In genomic region chr11:67349457-67349856, GRCh38 we compare ENCODE assay signal across 21 cellular contexts. TPM values are rescaled to one million over a fixed set of nuclear protein-coding genes. Genes with fewer than 3 reads are reported as not detected.
A peak's percentile ranks its signal among the peaks of the same experiment; 100 is the strongest.
DNase-seq lines count a peak whose midpoint lies in the region; ATAC-seq, FAIRE-seq and TF ChIP-seq lines count a peak whose summit lies in the region.
"Had no signal": no experiment of that assay in that cellular context is flagged by ENCODE, and none has a peak within 500 bp of the region (broad histone marks: within the 10 kb centered on the region; RNA-seq: fewer than 3 reads in every experiment).

No MANE protein-coding gene starts in this region.

- in situ Hi-C loops in transverse colon (cut with MboI; ENCODE audit: low pct_ligation_motif_present in 1 of 4, low pct_unique_long_range_greater_than_20kb in 1 of 4, low sequenced_read_pairs in 3 of 4), result no loop called here
- in situ Hi-C loops in HepG2 (cut with HindIII; ENCODE audit: extremely low pct_ligation_motif_present, low pct_unique_long_range_greater_than_20kb), result no loop called here

- no peak overlapping the region for H3K4me3 ChIP-seq in OCI-LY3 (ENCODE audit: low read length)
- no peak overlapping the region for H3K4me3 ChIP-seq in transverse colon
- no peak overlapping the region for H3K4me3 ChIP-seq in HepG2 (replicated peaks in 1 of 3; ENCODE audit: insufficient read depth in 1 of 3, low read depth in 2 of 3, low read length in 3 of 3)
- no peak overlapping the region for H3K4me3 ChIP-seq in SJCRH30
- H3K4me3 ChIP-seq: SJSA1 had no signal

- H3K27ac ChIP-seq in OCI-LY3 (ENCODE audit: low read length) (peak overlapping the region; percentile 76), transverse colon (peak overlapping the region in 3 of 4 donors; percentile 41 to 82 (median 70)), HepG2 (ENCODE audit: extremely low read length, insufficient read depth, low read length) (no peak overlapping the region), SJCRH30 (no peak overlapping the region)
- H3K27ac ChIP-seq: brain microvascular endothelial cell, SJSA1 had no signal

- TF ChIP-seq POLR2A in transverse colon (IDR thresholded peaks at IDR 0.05) (no peak), HepG2 (IDR thresholded peaks at IDR 0.05; ENCODE audit: insufficient read depth in 1 of 2, low read depth in 2 of 2, low read length in 2 of 2) (no peak)

- H3K9me3 Mint-ChIP-seq in activated naive CD4-positive, alpha-beta T cell treated with anti-CD3 and anti-CD28 coated beads, Interleukin-2, amount 50 U/mL, for 24 hours, result no peaks in the 10 kb centered on the region
- no peaks in the 10 kb centered on the region for H3K9me3 Mint-ChIP-seq in activated naive CD4-positive, alpha-beta T cell treated with anti-CD3 and anti-CD28 coated beads, Interleukin-2, amount 50 U/mL, for 72 hours
- H3K9me3 Mint-ChIP-seq in endothelial cell (ENCODE audit: unreplicated experiment), result no peaks in the 10 kb centered on the region
- H3K9me3 Mint-ChIP-seq: stimulated activated naive CD8-positive, alpha-beta T cell treated with anti-CD3 and anti-CD28 coated beads, Interleukin-15, Interleukin-2, amounts not matched to agents 100 ng/mL and 50 ng/mL, for 24 hours had no signal

- H3K27me3 ChIP-seq in OCI-LY3 (ENCODE audit: low read depth, low read length) (no peaks in the 10 kb centered on the region), transverse colon (no peaks in the 10 kb centered on the region), HepG2 (ENCODE audit: control insufficient read depth in 1 of 2, insufficient read depth in 2 of 2, low read length in 2 of 2) (no peaks in the 10 kb centered on the region), SJCRH30 (no peaks in the 10 kb centered on the region)
- H3K27me3 ChIP-seq: brain microvascular endothelial cell, SJSA1 had no signal

- DNase-seq in activated naive CD4-positive, alpha-beta T cell treated with anti-CD3 and anti-CD28 coated beads, Interleukin-2, amount 50 U/mL, for 72 hours (ENCODE audit: low spot score in 2 of 2), result no peak
- no peak for DNase-seq in endothelial cell (ENCODE audit: low spot score)
- no peak for DNase-seq in transverse colon
- DNase-seq in HepG2 (ENCODE audit: low spot score), result no peak
- no peak for DNase-seq in SJCRH30
- DNase-seq in activated T-cell treated with anti-CD3 and anti-CD28 coated beads, Interleukin-2, amount 50 U/mL, for 1 hour, result no peak
- DNase-seq: activated CD4-positive, alpha-beta T cell treated with anti-CD3 and anti-CD28 coated beads for 1 hour; brain microvascular endothelial cell; dermis blood vessel endothelial cell; MV-4-11; NCI-H1930; NCI-H510A; OCI-M1; T-helper 9 cell had no signal

- FAIRE-seq in HepG2 (lab: Jason Lieb, UNC), result no peak
- FAIRE-seq: G401.6, GM12891 had no signal

- TF ChIP-seq RAD21 in HepG2 (CRISPR knock-in tag; IDR thresholded peaks at IDR 0.05), result no peak

- no peak for ATAC-seq in activated naive CD4-positive, alpha-beta T cell treated with anti-CD3 and anti-CD28 coated beads, Interleukin-2, amount 50 U/mL, for 72 hours
- ATAC-seq in HepG2, result no peak

- no TSS peak for BruUV-seq in HepG2 (replicated peaks; lab: Mats Ljungman, UMichigan)

- no peak for TF ChIP-seq CTCF in OCI-LY3 (IDR thresholded peaks at IDR 0.05; ENCODE audit: low read depth, low read length)
- TF ChIP-seq CTCF in endothelial cell (IDR thresholded peaks at IDR 0.05; ENCODE audit: unreplicated experiment), result no peak
- no peak for TF ChIP-seq CTCF in transverse colon (IDR thresholded peaks at IDR 0.05)
- TF ChIP-seq CTCF in HepG2 (CRISPR knock-in tag; IDR thresholded peaks at IDR 0.05), result no peak

- H3K4me2 ChIP-seq in OCI-LY3 (ENCODE audit: low read length) (peak overlapping the region; percentile 67), HepG2 (ENCODE audit: low read depth, low read length) (no peak overlapping the region)

- H3K36me3 ChIP-seq in OCI-LY3 (replicated peaks; ENCODE audit: low read depth, low read length) (peaks cover 13% of the 10 kb centered on the region), transverse colon (no peaks in the 10 kb centered on the region), HepG2 (replicated peaks in 1 of 2; ENCODE audit: control insufficient read depth in 1 of 2, insufficient read depth in 2 of 2, low read length in 2 of 2) (no peaks in the 10 kb centered on the region), SJCRH30 (no peaks in the 10 kb centered on the region)
- H3K36me3 ChIP-seq: brain microvascular endothelial cell had no signal

- peaks cover 71% of the 10 kb centered on the region for H3K4me1 Mint-ChIP-seq in activated naive CD4-positive, alpha-beta T cell treated with anti-CD3 and anti-CD28 coated beads, Interleukin-2, amount 50 U/mL, for 24 hours
- peaks cover 70% of the 10 kb centered on the region for H3K4me1 Mint-ChIP-seq in endothelial cell (ENCODE audit: unreplicated experiment)

- H3K9me3 ChIP-seq in OCI-LY3 (ENCODE audit: insufficient read depth, low read length) (no peaks in the 10 kb centered on the region), transverse colon (no peaks in the 10 kb centered on the region), HepG2 (ENCODE audit: low read length) (no peaks in the 10 kb centered on the region), SJCRH30 (replicated peaks) (no peaks in the 10 kb centered on the region)
- H3K9me3 ChIP-seq: SJSA1 had no signal

- no peaks in the 10 kb centered on the region for H3K27me3 Mint-ChIP-seq in activated naive CD4-positive, alpha-beta T cell treated with anti-CD3 and anti-CD28 coated beads, Interleukin-2, amount 50 U/mL, for 24 hours
- peaks cover 3% of the 10 kb centered on the region for H3K27me3 Mint-ChIP-seq in endothelial cell (ENCODE audit: unreplicated experiment)
- H3K27me3 Mint-ChIP-seq: stimulated activated naive CD8-positive, alpha-beta T cell treated with anti-CD3 and anti-CD28 coated beads, Interleukin-15, Interleukin-2, amounts not matched to agents 100 ng/mL and 50 ng/mL, for 24 hours had no signal

- intact Hi-C loops in transverse colon (cut with DNase I; ENCODE audit: low total_unique reads), result loop anchor here (5.0 kb wide), 1 partner anchor 33 kb away; no protein-coding TSS in a partner anchor
- intact Hi-C loops in HepG2 (cut with micrococcal nuclease; ENCODE audit: unreplicated experiment), result no loop called here

- POLR2A ChIA-PET in HepG2 (lab: Yijun Ruan, JAX), result interaction anchor here (9.7 kb wide), 1 partner anchor 29 kb away, joined by 365 read pairs; the partner anchor contains the start of gene CLCF1

- H3K4me3 Mint-ChIP-seq in activated naive CD4-positive, alpha-beta T cell treated with anti-CD3 and anti-CD28 coated beads, Interleukin-2, amount 50 U/mL, for 24 hours, result no peak overlapping the region
- H3K4me3 Mint-ChIP-seq in endothelial cell (ENCODE audit: unreplicated experiment), result peak overlapping the region; percentile 43
- H3K4me3 Mint-ChIP-seq: stimulated activated naive CD8-positive, alpha-beta T cell treated with anti-CD3 and anti-CD28 coated beads, Interleukin-15, Interleukin-2, amounts not matched to agents 100 ng/mL and 50 ng/mL, for 24 hours had no signal

- H3K36me3 Mint-ChIP-seq in activated naive CD4-positive, alpha-beta T cell treated with anti-CD3 and anti-CD28 coated beads, Interleukin-2, amount 50 U/mL, for 24 hours, result no peaks in the 10 kb centered on the region
- H3K36me3 Mint-ChIP-seq in activated naive CD4-positive, alpha-beta T cell treated with anti-CD3 and anti-CD28 coated beads, Interleukin-2, amount 50 U/mL, for 72 hours, result no peaks in the 10 kb centered on the region
- H3K36me3 Mint-ChIP-seq in endothelial cell (ENCODE audit: low read depth, unreplicated experiment), result no peaks in the 10 kb centered on the region

- peak overlapping the region; percentile 83 for H3K27ac Mint-ChIP-seq in activated naive CD4-positive, alpha-beta T cell treated with anti-CD3 and anti-CD28 coated beads, Interleukin-2, amount 50 U/mL, for 24 hours
- peak overlapping the region in 1 of 2 donors; percentile 75 for H3K27ac Mint-ChIP-seq in activated naive CD4-positive, alpha-beta T cell treated with anti-CD3 and anti-CD28 coated beads, Interleukin-2, amount 50 U/mL, for 72 hours
- peak overlapping the region; percentile 95 for H3K27ac Mint-ChIP-seq in endothelial cell (ENCODE audit: unreplicated experiment)
- H3K27ac Mint-ChIP-seq: stimulated activated naive CD8-positive, alpha-beta T cell treated with anti-CD3 and anti-CD28 coated beads, Interleukin-15, Interleukin-2, amounts not matched to agents 100 ng/mL and 50 ng/mL, for 24 hours had no signal

- peak overlapping the region; percentile 0; the same call in 1 of the 2 replicates for H3K9ac ChIP-seq in OCI-LY3 (ENCODE audit: low read length)
- H3K9ac ChIP-seq in HepG2 (ENCODE audit: insufficient read depth, low read depth, low read length), result no peak overlapping the region

- H3K4me1 ChIP-seq in OCI-LY3 (ENCODE audit: low read length) (peaks cover 80% of the 10 kb centered on the region), transverse colon (peaks cover 42 to 73% (median 48%) of the 10 kb centered on the region in 4 donors), HepG2 (ENCODE audit: insufficient read depth, low read length) (peaks cover 32% of the 10 kb centered on the region), SJCRH30 (peaks cover 10% of the 10 kb centered on the region)

- H2AFZ ChIP-seq in OCI-LY3 (ENCODE audit: low read depth, low read length), result no peak overlapping the region
- no peak overlapping the region for H2AFZ ChIP-seq in HepG2 (ENCODE audit: low read length)

- WGBS in transverse colon (ENCODE audit: low coverage in 1 of 2), 2 donors, result 90% methylated on average over 2 of the region's 2 CpGs; no CpG with 5 or more reads in 1 of the 2 donors
- 81% methylated on average over 2 of the region's 2 CpGs for WGBS in HepG2 (ENCODE audit: low lambda C conversion rate)

- H4K20me1 ChIP-seq in OCI-LY3 (ENCODE audit: insufficient read depth, low read length), result no peaks in the 10 kb centered on the region
- no peaks in the 10 kb centered on the region for H4K20me1 ChIP-seq in HepG2 (ENCODE audit: insufficient read depth, low read length)

- TF ChIP-seq EP300 in transverse colon (IDR thresholded peaks at IDR 0.05; ENCODE audit: low read depth) (no peak), HepG2 (IDR thresholded peaks at IDR 0.05; ENCODE audit: low read depth in 2 of 2, low read length in 2 of 2) (no peak), HepG2 (CRISPR knock-in tag; IDR thresholded peaks at IDR 0.05; ENCODE audit: borderline replicate concordance) (no peak)

- peaks cover 15% of the 10 kb centered on the region for H3K79me2 ChIP-seq in OCI-LY3 (ENCODE audit: low read length)
- H3K79me2 ChIP-seq in HepG2 (ENCODE audit: insufficient read depth, low read length), result no peaks in the 10 kb centered on the region

- CTCF ChIA-PET in HepG2 (lab: Yijun Ruan, JAX; ENCODE audit: low intra/inter-chr PET ratio, low total read pairs), result interaction anchor here (2.6 kb wide), 1 partner anchor 33 kb away, joined by 25 read pairs; no protein-coding TSS in a partner anchor

RNA-seq across cellular contexts. Expression of gene POLD4, which starts 3.9 kb away (rescaled TPM):
- 10 to 100 TPM; 49.9 to 57.2 TPM for total RNA-seq in activated naive CD4-positive, alpha-beta T cell treated with anti-CD3 and anti-CD28 coated beads, Interleukin-2, amount 50 U/mL, for 72 hours
- 92.1 TPM for total RNA-seq in endothelial cell (ENCODE audit: unreplicated experiment)
- 100 to 1,000 TPM; 261 to 372 (median 319) TPM for total RNA-seq in transverse colon
- 10.5 and 10.9 TPM in 2 replicates for total RNA-seq in HepG2 (2016; rRNA removed; fragmentation: Illumina TruSeq; extraction: Trizol)
- 5.2 and 7.4 TPM in 2 replicates for total RNA-seq in HepG2 (2016; cell fraction: cytosol; rRNA removed; fragmentation: Illumina TruSeq; extraction: Trizol; ENCODE audit: low read depth)
- 9.4 and 11.7 TPM in 2 replicates for total RNA-seq in HepG2 (2016; cell fraction: insoluble cytoplasmic fraction; rRNA removed; fragmentation: Illumina TruSeq; extraction: Trizol)
- total RNA-seq in HepG2 (2016; cell fraction: membrane; rRNA removed; fragmentation: Illumina TruSeq; extraction: Trizol), result 9.2 and 9.7 TPM in 2 replicates
- total RNA-seq in HepG2 (2016; cell fraction: nucleus; rRNA removed; fragmentation: Illumina TruSeq; extraction: Trizol), result 4.2 and 8.2 TPM in 2 replicates
- 27.4 and 35.1 TPM in 2 replicates for polyA plus RNA-seq in HepG2 (2011; rRNA removed)
- 32.2 and 49.3 TPM in 2 replicates for polyA plus RNA-seq in HepG2 (2011; cell fraction: cytosol; rRNA removed)
- polyA plus RNA-seq in HepG2 (2011; cell fraction: nucleus; rRNA removed), result 59.7 and 63.0 TPM in 2 replicates
- 16.6 and 24.1 TPM in 2 replicates for polyA plus RNA-seq in HepG2 (2012)
- 5.8 and 8.7 TPM in 2 replicates for polyA plus RNA-seq in HepG2 (2016; cell fraction: cytosol; fragmentation: Illumina TruSeq; extraction: Trizol; ENCODE audit: low read depth)
- polyA plus RNA-seq in HepG2 (2016; cell fraction: insoluble cytoplasmic fraction; fragmentation: Illumina TruSeq; extraction: Trizol; ENCODE audit: low read depth), result 10.2 and 12.5 TPM in 2 replicates
- 7.5 and 7.8 TPM in 2 replicates for polyA plus RNA-seq in HepG2 (2016; cell fraction: membrane; fragmentation: Illumina TruSeq; extraction: Trizol; ENCODE audit: low read depth)
- 12.5 and 16.3 TPM in 2 replicates for polyA plus RNA-seq in HepG2 (2016; cell fraction: nucleus; fragmentation: Illumina TruSeq; extraction: Trizol; ENCODE audit: insufficient read depth, low read depth)
- 10.3 and 10.4 TPM in 2 replicates for polyA minus RNA-seq in HepG2 (2011; rRNA and poly(A)+ RNA removed; ENCODE audit: low replicate concordance)
- polyA minus RNA-seq in HepG2 (2011; cell fraction: cytosol; rRNA and poly(A)+ RNA removed), result 10.2 and 11.6 TPM in 2 replicates
- polyA minus RNA-seq in HepG2 (2011; cell fraction: nucleus; rRNA and poly(A)+ RNA removed), result 7.2 and 9.7 TPM in 2 replicates
- total RNA-seq in SJCRH30 (2014; rRNA removed; shearing (Covaris generic)), result 35.4 and 37.5 TPM in 2 replicates

RNA-seq across cellular contexts. Expression of gene CLCF1, which starts 23.9 kb away (rescaled TPM):
- under 1 TPM in 1 of 2 donors, not detected in 1; 0.89 TPM for total RNA-seq in activated naive CD4-positive, alpha-beta T cell treated with anti-CD3 and anti-CD28 coated beads, Interleukin-2, amount 50 U/mL, for 72 hours
- total RNA-seq in endothelial cell (ENCODE audit: unreplicated experiment) (12.6 TPM), transverse colon (10 to 100 TPM in 1 of 4 donors, 1 to 10 TPM in 3; 1.8 to 46.4 (median 5.8) TPM), HepG2 (2016; rRNA removed; fragmentation: Illumina TruSeq; extraction: Trizol) (0.48 and 0.49 TPM in 2 replicates)
- total RNA-seq in HepG2 (2016; cell fraction: cytosol; rRNA removed; fragmentation: Illumina TruSeq; extraction: Trizol; ENCODE audit: low read depth), result 0.26 and 0.40 TPM in 2 replicates
- 0.48 and 0.54 TPM in 2 replicates for total RNA-seq in HepG2 (2016; cell fraction: insoluble cytoplasmic fraction; rRNA removed; fragmentation: Illumina TruSeq; extraction: Trizol)
- 0.83 and 1.2 TPM in 2 replicates for total RNA-seq in HepG2 (2016; cell fraction: membrane; rRNA removed; fragmentation: Illumina TruSeq; extraction: Trizol)
- total RNA-seq in HepG2 (2016; cell fraction: nucleus; rRNA removed; fragmentation: Illumina TruSeq; extraction: Trizol), result 0.50 and 0.53 TPM in 2 replicates
- 0.78 and 0.80 TPM in 2 replicates for polyA plus RNA-seq in HepG2 (2011; rRNA removed)
- 0.76 and 1.3 TPM in 2 replicates for polyA plus RNA-seq in HepG2 (2011; cell fraction: cytosol; rRNA removed)
- polyA plus RNA-seq in HepG2 (2011; cell fraction: nucleus; rRNA removed), result 2.5 and 3.0 TPM in 2 replicates
- polyA plus RNA-seq in HepG2 (2012), result 0.16 and 0.44 TPM in 2 replicates
- polyA plus RNA-seq in HepG2 (2016; cell fraction: cytosol; fragmentation: Illumina TruSeq; extraction: Trizol; ENCODE audit: low read depth), result 0.32 and 0.45 TPM in 2 replicates
- 0.64 and 0.76 TPM in 2 replicates for polyA plus RNA-seq in HepG2 (2016; cell fraction: insoluble cytoplasmic fraction; fragmentation: Illumina TruSeq; extraction: Trizol; ENCODE audit: low read depth)
- 0.64 and 0.71 TPM in 2 replicates for polyA plus RNA-seq in HepG2 (2016; cell fraction: membrane; fragmentation: Illumina TruSeq; extraction: Trizol; ENCODE audit: low read depth)
- 2.1 and 3.2 TPM in 2 replicates for polyA plus RNA-seq in HepG2 (2016; cell fraction: nucleus; fragmentation: Illumina TruSeq; extraction: Trizol; ENCODE audit: insufficient read depth, low read depth)
- 1.7 and 8.5 TPM in 2 replicates for polyA minus RNA-seq in HepG2 (2011; rRNA and poly(A)+ RNA removed; ENCODE audit: low replicate concordance)
- polyA minus RNA-seq in HepG2 (2011; cell fraction: cytosol; rRNA and poly(A)+ RNA removed), result 0.79 TPM in 1 of 2 replicates, not detected in the other
- 0.25 and 0.26 TPM in 2 replicates for polyA minus RNA-seq in HepG2 (2011; cell fraction: nucleus; rRNA and poly(A)+ RNA removed)
- 5.2 and 6.1 TPM in 2 replicates for total RNA-seq in SJCRH30 (2014; rRNA removed; shearing (Covaris generic))
- polyA plus RNA-seq: neural cell had no signal

RNA-seq across cellular contexts. Expression of gene RAD9A, which starts 42.3 kb away (rescaled TPM):
- 10 to 100 TPM; 35.6 to 53.7 TPM for total RNA-seq in activated naive CD4-positive, alpha-beta T cell treated with anti-CD3 and anti-CD28 coated beads, Interleukin-2, amount 50 U/mL, for 72 hours
- 18.4 TPM for total RNA-seq in endothelial cell (ENCODE audit: unreplicated experiment)
- 100 to 1,000 TPM in 2 of 4 donors, 10 to 100 TPM in 2; 37.8 to 470 (median 95.3) TPM for total RNA-seq in transverse colon
- 6.1 and 10.1 TPM in 2 replicates for total RNA-seq in HepG2 (2016; rRNA removed; fragmentation: Illumina TruSeq; extraction: Trizol)
- total RNA-seq in HepG2 (2016; cell fraction: cytosol; rRNA removed; fragmentation: Illumina TruSeq; extraction: Trizol; ENCODE audit: low read depth), result 4.1 and 5.9 TPM in 2 replicates
- 5.8 and 13.4 TPM in 2 replicates for total RNA-seq in HepG2 (2016; cell fraction: insoluble cytoplasmic fraction; rRNA removed; fragmentation: Illumina TruSeq; extraction: Trizol)
- 4.4 and 5.5 TPM in 2 replicates for total RNA-seq in HepG2 (2016; cell fraction: membrane; rRNA removed; fragmentation: Illumina TruSeq; extraction: Trizol)
- 14.1 and 16.4 TPM in 2 replicates for total RNA-seq in HepG2 (2016; cell fraction: nucleus; rRNA removed; fragmentation: Illumina TruSeq; extraction: Trizol)
- polyA plus RNA-seq in HepG2 (2011; rRNA removed), result 14.7 and 15.7 TPM in 2 replicates
- polyA plus RNA-seq in HepG2 (2011; cell fraction: cytosol; rRNA removed), result 4.4 and 7.5 TPM in 2 replicates
- 60.6 and 87.4 TPM in 2 replicates for polyA plus RNA-seq in HepG2 (2011; cell fraction: nucleus; rRNA removed)
- 6.9 and 9.5 TPM in 2 replicates for polyA plus RNA-seq in HepG2 (2012)
- 3.7 and 4.6 TPM in 2 replicates for polyA plus RNA-seq in HepG2 (2016; cell fraction: cytosol; fragmentation: Illumina TruSeq; extraction: Trizol; ENCODE audit: low read depth)
- 6.4 and 7.5 TPM in 2 replicates for polyA plus RNA-seq in HepG2 (2016; cell fraction: insoluble cytoplasmic fraction; fragmentation: Illumina TruSeq; extraction: Trizol; ENCODE audit: low read depth)
- polyA plus RNA-seq in HepG2 (2016; cell fraction: membrane; fragmentation: Illumina TruSeq; extraction: Trizol; ENCODE audit: low read depth), result 4.8 and 5.8 TPM in 2 replicates
- polyA plus RNA-seq in HepG2 (2016; cell fraction: nucleus; fragmentation: Illumina TruSeq; extraction: Trizol; ENCODE audit: insufficient read depth, low read depth), result 61.7 and 63.7 TPM in 2 replicates
- 6.7 and 12.7 TPM in 2 replicates for polyA minus RNA-seq in HepG2 (2011; rRNA and poly(A)+ RNA removed; ENCODE audit: low replicate concordance)
- 1.9 and 4.6 TPM in 2 replicates for polyA minus RNA-seq in HepG2 (2011; cell fraction: cytosol; rRNA and poly(A)+ RNA removed)
- 11.1 TPM in 2 replicates for polyA minus RNA-seq in HepG2 (2011; cell fraction: nucleus; rRNA and poly(A)+ RNA removed)
- total RNA-seq in SJCRH30 (2014; rRNA removed; shearing (Covaris generic)), result 9.4 and 11.7 TPM in 2 replicates

RNA-seq across cellular contexts. Expression of gene SSH3, which starts 46.1 kb away (rescaled TPM):
- 10 to 100 TPM; 11.6 to 16.5 TPM for total RNA-seq in activated naive CD4-positive, alpha-beta T cell treated with anti-CD3 and anti-CD28 coated beads, Interleukin-2, amount 50 U/mL, for 72 hours
- total RNA-seq in endothelial cell (ENCODE audit: unreplicated experiment) (7.3 TPM), transverse colon (100 to 1,000 TPM in 2 of 4 donors, 10 to 100 TPM in 2; 73.0 to 174 (median 123) TPM), HepG2 (2016; rRNA removed; fragmentation: Illumina TruSeq; extraction: Trizol) (7.5 and 12.4 TPM in 2 replicates)
- 2.6 and 4.3 TPM in 2 replicates for total RNA-seq in HepG2 (2016; cell fraction: cytosol; rRNA removed; fragmentation: Illumina TruSeq; extraction: Trizol; ENCODE audit: low read depth)
- 5.5 and 11.6 TPM in 2 replicates for total RNA-seq in HepG2 (2016; cell fraction: insoluble cytoplasmic fraction; rRNA removed; fragmentation: Illumina TruSeq; extraction: Trizol)
- 5.3 and 7.4 TPM in 2 replicates for total RNA-seq in HepG2 (2016; cell fraction: membrane; rRNA removed; fragmentation: Illumina TruSeq; extraction: Trizol)
- total RNA-seq in HepG2 (2016; cell fraction: nucleus; rRNA removed; fragmentation: Illumina TruSeq; extraction: Trizol), result 13.3 and 15.7 TPM in 2 replicates
- polyA plus RNA-seq in HepG2 (2011; rRNA removed), result 18.6 and 18.8 TPM in 2 replicates
- polyA plus RNA-seq in HepG2 (2011; cell fraction: cytosol; rRNA removed), result 5.6 and 8.3 TPM in 2 replicates
- polyA plus RNA-seq in HepG2 (2011; cell fraction: nucleus; rRNA removed), result 74.8 and 103 TPM in 2 replicates
- 15.3 and 17.6 TPM in 2 replicates for polyA plus RNA-seq in HepG2 (2012)
- 4.4 and 5.1 TPM in 2 replicates for polyA plus RNA-seq in HepG2 (2016; cell fraction: cytosol; fragmentation: Illumina TruSeq; extraction: Trizol; ENCODE audit: low read depth)
- polyA plus RNA-seq in HepG2 (2016; cell fraction: insoluble cytoplasmic fraction; fragmentation: Illumina TruSeq; extraction: Trizol; ENCODE audit: low read depth), result 8.5 and 13.0 TPM in 2 replicates
- 7.7 and 10.7 TPM in 2 replicates for polyA plus RNA-seq in HepG2 (2016; cell fraction: membrane; fragmentation: Illumina TruSeq; extraction: Trizol; ENCODE audit: low read depth)
- polyA plus RNA-seq in HepG2 (2016; cell fraction: nucleus; fragmentation: Illumina TruSeq; extraction: Trizol; ENCODE audit: insufficient read depth, low read depth), result 31.0 and 36.7 TPM in 2 replicates
- polyA minus RNA-seq in HepG2 (2011; rRNA and poly(A)+ RNA removed; ENCODE audit: low replicate concordance), result 9.3 and 33.1 TPM in 2 replicates
- polyA minus RNA-seq in HepG2 (2011; cell fraction: cytosol; rRNA and poly(A)+ RNA removed), result 5.9 and 7.6 TPM in 2 replicates
- polyA minus RNA-seq in HepG2 (2011; cell fraction: nucleus; rRNA and poly(A)+ RNA removed), result 12.7 and 14.4 TPM in 2 replicates
- total RNA-seq in SJCRH30 (2014; rRNA removed; shearing (Covaris generic)), result 2.5 TPM in 2 replicates

RNA-seq across cellular contexts. Expression of gene PPP1CA, which starts 52.2 kb away (rescaled TPM):
- total RNA-seq in activated naive CD4-positive, alpha-beta T cell treated with anti-CD3 and anti-CD28 coated beads, Interleukin-2, amount 50 U/mL, for 72 hours, result 100 to 1,000 TPM; 238 to 253 TPM
- total RNA-seq in endothelial cell (ENCODE audit: unreplicated experiment), result 249 TPM
- 100 to 1,000 TPM in 3 of 4 donors, 10 to 100 TPM in 1; 83.0 to 251 (median 163) TPM for total RNA-seq in transverse colon
- 170 and 188 TPM in 2 replicates for total RNA-seq in HepG2 (2016; rRNA removed; fragmentation: Illumina TruSeq; extraction: Trizol)
- total RNA-seq in HepG2 (2016; cell fraction: cytosol; rRNA removed; fragmentation: Illumina TruSeq; extraction: Trizol; ENCODE audit: low read depth), result 49.0 and 62.5 TPM in 2 replicates
- 171 and 181 TPM in 2 replicates for total RNA-seq in HepG2 (2016; cell fraction: insoluble cytoplasmic fraction; rRNA removed; fragmentation: Illumina TruSeq; extraction: Trizol)
- 78.0 and 95.5 TPM in 2 replicates for total RNA-seq in HepG2 (2016; cell fraction: membrane; rRNA removed; fragmentation: Illumina TruSeq; extraction: Trizol)
- total RNA-seq in HepG2 (2016; cell fraction: nucleus; rRNA removed; fragmentation: Illumina TruSeq; extraction: Trizol), result 66.5 and 72.2 TPM in 2 replicates
- polyA plus RNA-seq in HepG2 (2011; rRNA removed), result 149 and 173 TPM in 2 replicates
- 212 and 274 TPM in 2 replicates for polyA plus RNA-seq in HepG2 (2011; cell fraction: cytosol; rRNA removed)
- 137 and 147 TPM in 2 replicates for polyA plus RNA-seq in HepG2 (2011; cell fraction: nucleus; rRNA removed)
- 91.5 and 93.8 TPM in 2 replicates for polyA plus RNA-seq in HepG2 (2012)
- polyA plus RNA-seq in HepG2 (2016; cell fraction: cytosol; fragmentation: Illumina TruSeq; extraction: Trizol; ENCODE audit: low read depth), result 58.1 and 67.4 TPM in 2 replicates
- polyA plus RNA-seq in HepG2 (2016; cell fraction: insoluble cytoplasmic fraction; fragmentation: Illumina TruSeq; extraction: Trizol; ENCODE audit: low read depth), result 192 and 207 TPM in 2 replicates
- 72.5 and 83.6 TPM in 2 replicates for polyA plus RNA-seq in HepG2 (2016; cell fraction: membrane; fragmentation: Illumina TruSeq; extraction: Trizol; ENCODE audit: low read depth)
- 110 and 123 TPM in 2 replicates for polyA plus RNA-seq in HepG2 (2016; cell fraction: nucleus; fragmentation: Illumina TruSeq; extraction: Trizol; ENCODE audit: insufficient read depth, low read depth)
- polyA minus RNA-seq in HepG2 (2011; rRNA and poly(A)+ RNA removed; ENCODE audit: low replicate concordance), result 209 and 295 TPM in 2 replicates
- polyA minus RNA-seq in HepG2 (2011; cell fraction: cytosol; rRNA and poly(A)+ RNA removed), result 83.6 and 84.9 TPM in 2 replicates
- polyA minus RNA-seq in HepG2 (2011; cell fraction: nucleus; rRNA and poly(A)+ RNA removed), result 31.7 and 34.7 TPM in 2 replicates
- 169 and 197 TPM in 2 replicates for total RNA-seq in SJCRH30 (2014; rRNA removed; shearing (Covaris generic))

Comparison
In these comparisons a context has a peak if more than half of its experiments do, and no peak if none do; other contexts are left out.
1. H3K27ac ChIP-seq: peak in OCI-LY3 (single experiment) and transverse colon (3 of 4); none in HepG2 (single experiment) and SJCRH30 (single experiment).